In genomic region chr1:65691152-65691900, GRCh38 we compare ENCODE assay signal across 13 cellular contexts.
A peak's percentile ranks its signal among the peaks of the same experiment; 100 is the strongest.
DNase-seq lines count a peak whose midpoint lies in the region; TF ChIP-seq lines count a peak whose summit lies in the region.
"Had no signal": no experiment of that assay in that cellular context is flagged by ENCODE, and none has a peak within 500 bp of the region (broad histone marks: within the 10 kb centered on the region; RNA-seq: fewer than 3 reads in every experiment).

No MANE protein-coding gene starts in this region.

- H3K27ac Mint-ChIP-seq in HFFc6 = no peak overlapping the region
- H3K27ac Mint-ChIP-seq: activated CD8-positive, alpha-beta memory T cell treated with anti-CD3 and anti-CD28 coated beads, Interleukin-2, amount 10 ng/mL, durations not matched to agents 7 days and 5 days; activated naive CD4-positive, alpha-beta T cell treated with anti-CD3 and anti-CD28 coated beads, Interleukin-2, amount 50 U/mL, for 72 hours had no signal

- H3K4me3 ChIP-seq in adipocyte (ENCODE audit: low read length) = no peak overlapping the region
- H3K4me3 ChIP-seq: lung had no signal

- peaks cover 19% of the 10 kb centered on the region for H3K4me1 Mint-ChIP-seq in HFFc6 (ENCODE audit: low read depth)

- H3K27me3 ChIP-seq in adipocyte (replicated peaks; ENCODE audit: control insufficient read depth, insufficient read depth, low read length) = no peaks in the 10 kb centered on the region

- H3K36me3 Mint-ChIP-seq in HFFc6 (ENCODE audit: low read depth) = no peaks in the 10 kb centered on the region
- H3K36me3 Mint-ChIP-seq: activated CD8-positive, alpha-beta memory T cell treated with anti-CD3 and anti-CD28 coated beads, Interleukin-2, amount 10 ng/mL, durations not matched to agents 7 days and 5 days; activated naive CD4-positive, alpha-beta T cell treated with anti-CD3 and anti-CD28 coated beads, Interleukin-2, amount 50 U/mL, for 72 hours had no signal

- in situ Hi-C loops in ACHN (cut with HindIII; ENCODE audit: low pct_ligation_motif_present, low pct_unique_long_range_greater_than_20kb, low sequenced_read_pairs) = no loop called here

- H3K4me1 ChIP-seq in adipocyte (ENCODE audit: control insufficient read depth, insufficient read depth, low read length) = peaks cover 41% of the 10 kb centered on the region

- no peaks in the 10 kb centered on the region for H3K9me3 ChIP-seq in adipocyte (ENCODE audit: control insufficient read depth, low read length)

- H3K27ac ChIP-seq in temporal lobe (ENCODE audit: low read depth, low read length) = peak overlapping the region; percentile 67

- no peaks in the 10 kb centered on the region for H3K36me3 ChIP-seq in adipocyte (ENCODE audit: control insufficient read depth, insufficient read depth, low read length, severe bottlenecking)

- peaks cover 2% of the 10 kb centered on the region; the same call in 1 of the 2 replicates for H3K27me3 Mint-ChIP-seq in HFFc6 (ENCODE audit: insufficient read depth)

- H3K9me3 Mint-ChIP-seq in HFFc6 = no peaks in the 10 kb centered on the region
- H3K9me3 Mint-ChIP-seq: activated naive CD4-positive, alpha-beta T cell treated with anti-CD3 and anti-CD28 coated beads, Interleukin-2, amount 50 U/mL, for 72 hours had no signal

- peak; percentile 35 to 79 for DNase-seq in NCI-H524 (lab: John Stamatoyannopoulos, UW)
- no peak for DNase-seq in NCI-H524 treated with DMSO at 0.1 percent for 48 hours (lab: John Stamatoyannopoulos, UW)
- peak; percentile 32 for DNase-seq in adipocyte (ENCODE audit: low read depth)
- peak; percentile 69 for DNase-seq in inferior parietal cortex (ENCODE audit: extremely low spot score)
- no peak for DNase-seq in HFFc6
- DNase-seq in ACHN = no peak
- no peak for DNase-seq in mesenteric fat pad (ENCODE audit: low spot score)
- DNase-seq: activated CD8-positive, alpha-beta memory T cell treated with anti-CD3 and anti-CD28 coated beads, Interleukin-2, amount 10 ng/mL, durations not matched to agents 7 days and 5 days; DMS79; NCI-H1417 treated with DMSO at 0.1 percent for 48 hours had no signal

- no peak overlapping the region for H3K4me3 Mint-ChIP-seq in HFFc6
- H3K4me3 Mint-ChIP-seq: activated CD8-positive, alpha-beta memory T cell treated with anti-CD3 and anti-CD28 coated beads, Interleukin-2, amount 10 ng/mL, durations not matched to agents 7 days and 5 days had no signal

- no peak for TF ChIP-seq CTCF in HFFc6 (IDR thresholded peaks at IDR 0.05)

- peak overlapping the region; percentile 25 for H3K9ac ChIP-seq in adipocyte (ENCODE audit: low read length)

Comparison
In these comparisons a context has a peak if more than half of its experiments do, and no peak if none do; other contexts are left out.
1. DNase-seq: peak in NCI-H524 (2 of 2), adipocyte (single experiment) and inferior parietal cortex (single experiment); none in NCI-H524 treated with DMSO at 0.1 percent for 48 hours (single experiment), HFFc6 (single experiment), ACHN (single experiment) and mesenteric fat pad (single experiment).